9 cellular contexts compared by ENCODE assay signal in the genomic region with DNA sequence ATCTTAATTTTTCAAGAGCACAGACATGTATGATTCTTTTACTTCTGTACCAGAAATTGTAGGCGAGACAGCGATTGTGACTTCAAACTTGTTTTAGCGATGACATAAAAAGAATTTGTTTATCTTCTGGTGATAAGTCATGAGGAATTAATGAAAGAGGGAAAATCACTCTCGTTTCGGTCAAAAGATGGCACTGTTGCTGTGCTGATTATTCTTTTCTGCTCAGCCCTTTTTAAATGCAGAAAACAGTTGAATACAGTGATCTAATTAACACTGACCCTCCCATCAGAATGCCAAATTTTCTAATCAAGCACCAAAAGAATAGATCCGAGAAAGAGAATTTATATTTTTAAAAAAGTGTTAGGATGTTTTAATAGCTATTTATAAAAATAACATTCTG. TPM values are rescaled to one million over a fixed set of nuclear protein-coding genes. Genes with fewer than 3 reads are reported as not detected.
A peak's percentile ranks its signal among the peaks of the same experiment; 100 is the strongest.
DNase-seq lines count a peak whose midpoint lies in the region; ATAC-seq and TF ChIP-seq lines count a peak whose summit lies in the region.
"Had no signal": no experiment of that assay in that cellular context is flagged by ENCODE, and none has a peak within 500 bp of the region (broad histone marks: within the 10 kb centered on the region; RNA-seq: fewer than 3 reads in every experiment).

No MANE protein-coding gene starts in this region.

- TF ChIP-seq CTCF in DND-41 (IDR thresholded peaks at IDR 0.05; ENCODE audit: borderline replicate concordance, extremely low read depth, low read length, poor library complexity, severe bottlenecking) (peak; percentile 46), MM.1S (IDR thresholded peaks at IDR 0.05; ENCODE audit: low read length) (peak; percentile 20), brain (conservative IDR thresholded peaks at IDR 0.05) (peak; percentile 57 to 71), lower lobe of right lung (IDR thresholded peaks at IDR 0.05) (peak; percentile 14)

- peak overlapping the region in 1 of 5 experiments; percentile 50 for H3K4me3 Mint-ChIP-seq in brain
- H3K4me3 Mint-ChIP-seq: activated naive CD8-positive, alpha-beta T cell treated with anti-CD3 and anti-CD28 coated beads, Interleukin-2, amount 10 ng/mL, durations not matched to agents 7 days and 5 days had no signal

- intact Hi-C loops in lower lobe of right lung (cut with DNase I): no loop called here

- H3K4me3 ChIP-seq in DND-41 (ENCODE audit: low read depth in 1 of 2, low read length in 2 of 2): no peak overlapping the region
- no peak overlapping the region for H3K4me3 ChIP-seq in MM.1S (ENCODE audit: low read length)
- H3K4me3 ChIP-seq in lower lobe of right lung: no peak overlapping the region

- no peak overlapping the region for H2AFZ ChIP-seq in DND-41 (ENCODE audit: low read depth, low read length)
- H2AFZ ChIP-seq in MM.1S (ENCODE audit: low read length): no peak overlapping the region

- DNase-seq in DND-41: no peak
- DNase-seq in MM.1S: peak; percentile 27
- DNase-seq in lower lobe of right lung: no peak
- DNase-seq: activated naive CD8-positive, alpha-beta T cell treated with anti-CD3 and anti-CD28 coated beads, Interleukin-2, amount 10 ng/mL, durations not matched to agents 7 days and 5 days had no signal

- no peak overlapping the region for H3K4me2 ChIP-seq in DND-41 (ENCODE audit: insufficient read depth, low read length)
- H3K4me2 ChIP-seq in MM.1S (ENCODE audit: low read depth, low read length): no peak overlapping the region

- H3K9me2 ChIP-seq in MM.1S (replicated peaks; ENCODE audit: insufficient read depth, low read length): no peaks in the 10 kb centered on the region

- H3K4me1 Mint-ChIP-seq in brain: peaks cover 18% of the 10 kb centered on the region

- H3K79me2 ChIP-seq in DND-41 (ENCODE audit: insufficient read depth, low read length) (no peaks in the 10 kb centered on the region), MM.1S (ENCODE audit: low read length) (no peaks in the 10 kb centered on the region)

- no peaks in the 10 kb centered on the region for H3K9me3 Mint-ChIP-seq in brain
- H3K9me3 Mint-ChIP-seq: activated naive CD8-positive, alpha-beta T cell treated with anti-CD3 and anti-CD28 coated beads, Interleukin-2, amount 10 ng/mL, durations not matched to agents 7 days and 5 days had no signal

- H3K36me3 ChIP-seq in DND-41 (ENCODE audit: insufficient read depth, low read length) (peaks cover 15% of the 10 kb centered on the region), MM.1S (replicated peaks; ENCODE audit: insufficient read depth, low read length) (no peaks in the 10 kb centered on the region), lower lobe of right lung (peaks cover 23% of the 10 kb centered on the region)

- H3F3A ChIP-seq in MM.1S (ENCODE audit: insufficient read depth, low read length): no peaks in the 10 kb centered on the region

- no peaks in the 10 kb centered on the region for H3K9me3 ChIP-seq in DND-41 (ENCODE audit: insufficient read depth, low read length, severe bottlenecking)
- no peaks in the 10 kb centered on the region for H3K9me3 ChIP-seq in MM.1S (replicated peaks; ENCODE audit: insufficient read depth, low read length)
- H3K9me3 ChIP-seq in lower lobe of right lung: no peaks in the 10 kb centered on the region

- H3K9ac ChIP-seq in DND-41 (ENCODE audit: low read depth, low read length) (no peak overlapping the region), MM.1S (ENCODE audit: low read length) (no peak overlapping the region)

- H3K36me3 Mint-ChIP-seq in brain: peaks cover 10% of the 10 kb centered on the region

- no peaks in the 10 kb centered on the region for H3K27me3 Mint-ChIP-seq in brain
- H3K27me3 Mint-ChIP-seq: activated naive CD8-positive, alpha-beta T cell treated with anti-CD3 and anti-CD28 coated beads, Interleukin-2, amount 10 ng/mL, durations not matched to agents 7 days and 5 days had no signal

- no peak overlapping the region for H3K27ac ChIP-seq in DND-41 (ENCODE audit: low read length)
- no peak overlapping the region for H3K27ac ChIP-seq in MM.1S (ENCODE audit: low read length)
- H3K27ac ChIP-seq in lower lobe of right lung: no peak overlapping the region

- H3K4me1 ChIP-seq in DND-41 (ENCODE audit: insufficient read depth, low read length) (no peaks in the 10 kb centered on the region), MM.1S (ENCODE audit: low read length) (0 out of 2 replicates have a peak, but pooled peaks cover 7% of the 10 kb centered on the region), lower lobe of right lung (no peaks in the 10 kb centered on the region)

- H3K27ac Mint-ChIP-seq in brain: peak overlapping the region in 2 of 5 experiments; percentile 9 to 53
- H3K27ac Mint-ChIP-seq: activated naive CD8-positive, alpha-beta T cell treated with anti-CD3 and anti-CD28 coated beads, Interleukin-2, amount 10 ng/mL, durations not matched to agents 7 days and 5 days had no signal

- no peak for ATAC-seq in DND-41 (ENCODE audit: insufficient read depth, low read depth)
- no peak for ATAC-seq in lower lobe of right lung
- no peak for ATAC-seq in HG02588 (IDR thresholded peaks at IDR 0.05; ENCODE audit: unreplicated experiment)
- no peak for ATAC-seq in HG03135 (IDR thresholded peaks at IDR 0.05; ENCODE audit: unreplicated experiment)
- ATAC-seq in GM21723 (IDR thresholded peaks at IDR 0.05; ENCODE audit: unreplicated experiment): no peak
- ATAC-seq in GM21737 (IDR thresholded peaks at IDR 0.05; ENCODE audit: unreplicated experiment): no peak

- H3K27me3 ChIP-seq in DND-41 (ENCODE audit: insufficient read depth, low read length, poor library complexity): no peaks in the 10 kb centered on the region
- H3K27me3 ChIP-seq in MM.1S (replicated peaks; ENCODE audit: insufficient read depth, low read length): no peaks in the 10 kb centered on the region
- no peaks in the 10 kb centered on the region for H3K27me3 ChIP-seq in lower lobe of right lung (ENCODE audit: low read depth)

- H4K20me1 ChIP-seq in DND-41 (ENCODE audit: insufficient read depth, low read length) (no peaks in the 10 kb centered on the region), MM.1S (ENCODE audit: insufficient read depth, low read length) (no peaks in the 10 kb centered on the region)

RNA-seq across cellular contexts. Expression of gene NSUN3, which starts 52.6 kb away (rescaled TPM):
- 5.9 TPM for polyA plus RNA-seq in brain (ENCODE audit: insufficient read depth, low read depth, low replicate concordance)
- 18.0 TPM for total RNA-seq in lower lobe of right lung

RNA-seq across cellular contexts. Expression of gene DHFR2, which starts 52.8 kb away (rescaled TPM):
- polyA plus RNA-seq in brain (ENCODE audit: insufficient read depth, low read depth, low replicate concordance): 3.8 TPM
- total RNA-seq in lower lobe of right lung: 9.2 TPM

Comparison
In these comparisons a context has a peak if more than half of its experiments do, and no peak if none do; other contexts are left out.
1. CTCF ChIP-seq: peak in every context shown above with its lines; median percentile 64 in brain; 46 in DND-41; 20 in MM.1S; 14 in lower lobe of right lung.